Comparison of ENCODE assay signal across 1 cellular context in genomic region chr16:71889147-71889546, GRCh38.
TF ChIP-seq lines count a peak whose summit lies in the region.

No MANE protein-coding gene starts in this region.

TF ChIP-seq in GM23338, 12 proteins besides CTCF, POLR2A, EP300 and RAD21:
- TF ChIP-seq ZNF462 (CRISPR knock-in tag; IDR thresholded peaks at IDR 0.05) (no peak), ETS1 (IDR thresholded peaks at IDR 0.05) (no peak), STAT1 (IDR thresholded peaks at IDR 0.05; ENCODE audit: unreplicated experiment) (no peak), EZH2 (IDR thresholded peaks at IDR 0.05; ENCODE audit: low read depth, unreplicated experiment) (no peak), POLR2AphosphoS5 (IDR thresholded peaks at IDR 0.05; ENCODE audit: low read depth) (no peak), ZNF114 (CRISPR knock-in tag; IDR thresholded peaks at IDR 0.05) (no peak), EZH2phosphoT487 (IDR thresholded peaks at IDR 0.05; ENCODE audit: unreplicated experiment) (no peak), CREB1 (CRISPR knock-in tag; IDR thresholded peaks at IDR 0.05; ENCODE audit: low read depth) (no peak), ZNF331 (CRISPR knock-in tag; IDR thresholded peaks at IDR 0.05; ENCODE audit: low read depth) (no peak), NANOG (IDR thresholded peaks at IDR 0.05; ENCODE audit: borderline replicate concordance) (no peak), JUNB (IDR thresholded peaks at IDR 0.05; ENCODE audit: unreplicated experiment) (no peak), REST (IDR thresholded peaks at IDR 0.05; ENCODE audit: unreplicated experiment) (no peak)
TF ChIP-seq in GM23338: peak in this region for 0.
